28 cellular contexts compared by ENCODE assay signal in genomic region chr2:37812414-37812813, GRCh38.
DNase-seq lines count a peak whose midpoint lies in the region; ATAC-seq and TF ChIP-seq lines count a peak whose summit lies in the region.
"Had no signal": no experiment of that assay in that cellular context is flagged by ENCODE, and none has a peak within 500 bp of the region (broad histone marks: within the 10 kb centered on the region; RNA-seq: fewer than 3 reads in every experiment).

No MANE protein-coding gene starts in this region.

- H2AK5ac ChIP-seq in mesenchymal stem cell (ENCODE audit: low read length, severe bottlenecking): no peak overlapping the region

- CTCF ChIA-PET in OCI-LY7 (lab: Charles Lee; ENCODE audit: unreplicated experiment): no interaction called here
- CTCF ChIA-PET in activated CD8-positive, alpha-beta memory T cell treated with anti-CD3 and anti-CD28 coated beads, Interleukin-2, amount 10 ng/mL, durations not matched to agents 7 days and 5 days (lab: Charles Lee): interaction anchor here (1.0 kb wide), 1 partner anchor 65 kb away, joined by 3 read pairs; no protein-coding TSS in a partner anchor
- CTCF ChIA-PET in activated naive CD4-positive, alpha-beta T cell treated with anti-CD3 and anti-CD28 coated beads for 36 hours (lab: Charles Lee): no interaction called here

- H3K18ac ChIP-seq in mesenchymal stem cell (ENCODE audit: low read depth in 1 of 2, low read length in 2 of 2): peak overlapping the region in 1 of 2 experiments; percentile 33

- H2BK120ac ChIP-seq in mesenchymal stem cell (ENCODE audit: low read depth, low read length): peak overlapping the region; percentile 49

- no peak overlapping the region for H3K9ac ChIP-seq in mesenchymal stem cell (ENCODE audit: low read length)

- no peak overlapping the region for H2BK12ac ChIP-seq in mesenchymal stem cell (ENCODE audit: low read length in 2 of 2)

- H3K9me3 Mint-ChIP-seq in activated CD8-positive, alpha-beta memory T cell treated with anti-CD3 and anti-CD28 coated beads, Interleukin-2, amount 10 ng/mL, durations not matched to agents 7 days and 5 days (ENCODE audit: low read depth): peaks cover 3% of the 10 kb centered on the region
- no peaks in the 10 kb centered on the region for H3K9me3 Mint-ChIP-seq in activated naive CD4-positive, alpha-beta T cell treated with anti-CD3 and anti-CD28 coated beads for 36 hours

- peaks cover 2% of the 10 kb centered on the region for H3K36me3 Mint-ChIP-seq in activated CD8-positive, alpha-beta memory T cell treated with anti-CD3 and anti-CD28 coated beads, Interleukin-2, amount 10 ng/mL, durations not matched to agents 7 days and 5 days
- H3K36me3 Mint-ChIP-seq in activated naive CD4-positive, alpha-beta T cell treated with anti-CD3 and anti-CD28 coated beads for 36 hours (ENCODE audit: low read depth): no peaks in the 10 kb centered on the region
- H3K36me3 Mint-ChIP-seq: activated naive CD4-positive, alpha-beta T cell treated with anti-CD3 and anti-CD28 coated beads, Interleukin-2, amount 50 U/mL, for 24 hours; naive thymus-derived CD4-positive, alpha-beta T cell had no signal

- no peaks in the 10 kb centered on the region for H4K20me1 ChIP-seq in OCI-LY7 (ENCODE audit: insufficient read depth, low read length)

- no peaks in the 10 kb centered on the region for H3K79me2 ChIP-seq in OCI-LY7 (ENCODE audit: insufficient read depth, low read depth, low read length)

- H2AFZ ChIP-seq in OCI-LY7 (ENCODE audit: low read length): no peak overlapping the region
- H2AFZ ChIP-seq in mesenchymal stem cell (ENCODE audit: low read depth, low read length): no peak overlapping the region

- H3K27ac Mint-ChIP-seq in activated CD8-positive, alpha-beta memory T cell treated with anti-CD3 and anti-CD28 coated beads, Interleukin-2, amount 10 ng/mL, durations not matched to agents 7 days and 5 days: no peak overlapping the region
- H3K27ac Mint-ChIP-seq in activated naive CD4-positive, alpha-beta T cell treated with anti-CD3 and anti-CD28 coated beads for 36 hours: no peak overlapping the region
- H3K27ac Mint-ChIP-seq: activated CD4-positive, alpha-beta T cell treated with anti-CD3 and anti-CD28 coated beads, Interleukin-2, amount 10 ng/mL, durations not matched to agents 24 days and 14 days; activated naive CD4-positive, alpha-beta T cell treated with anti-CD3 and anti-CD28 coated beads, Interleukin-2, amount 50 U/mL, for 24 hours; activated T-helper 1 cell treated with anti-CD3 and anti-CD28 coated beads, Interleukin-12 subunit alpha, Interleukin-12 subunit beta, Interleukin-2, Interleukin-4 antibody, amounts not matched to agents 30 ng/mL and 10 ng/mL and 1 ng/mL, durations not matched to agents 14 hours and 24 hours and 36 hours; naive thymus-derived CD4-positive, alpha-beta T cell had no signal

- H2BK5ac ChIP-seq in mesenchymal stem cell (ENCODE audit: low read depth, low read length, poor library complexity, severe bottlenecking): no peak overlapping the region

- H3K4ac ChIP-seq in mesenchymal stem cell (ENCODE audit: low read depth in 1 of 2, low read length in 2 of 2): no peak overlapping the region

- no TSS peak for BruUV-seq in OCI-LY7 (replicated peaks; lab: Mats Ljungman, UMichigan)

- intact Hi-C loops in OCI-LY7 (cut with micrococcal nuclease; ENCODE audit: unreplicated experiment): loop anchor here (5.0 kb wide), 1 partner anchor 415 kb away; no protein-coding TSS in a partner anchor
- intact Hi-C loops in activated naive CD4-positive, alpha-beta T cell treated with anti-CD3 and anti-CD28 coated beads for 36 hours (cut with micrococcal nuclease): no loop called here

- no peaks in the 10 kb centered on the region for H3K9me2 ChIP-seq in OCI-LY7 (ENCODE audit: insufficient read depth, low read length)

- ATAC-seq in activated CD8-positive, alpha-beta memory T cell treated with anti-CD3 and anti-CD28 coated beads, Interleukin-2, amount 10 ng/mL, durations not matched to agents 7 days and 5 days: no peak
- ATAC-seq in HG03520 (IDR thresholded peaks at IDR 0.05; ENCODE audit: unreplicated experiment): no peak
- ATAC-seq: esophagus mucosa; naive thymus-derived CD4-positive, alpha-beta T cell; stimulated activated naive CD8-positive, alpha-beta T cell treated with anti-CD3 and anti-CD28 coated beads, Interleukin-15, Interleukin-2, amounts not matched to agents 100 U/mL and 50 U/mL, for 24 hours had no signal

- DNase-seq in GM03348 (ENCODE audit: low spot score) (peak; percentile 30), OCI-LY7 (ENCODE audit: low spot score) (peak; percentile 10), choroid plexus epithelial cell (ENCODE audit: low read depth) (peak; percentile 41), mesenchymal stem cell (no peak)
- no peak for DNase-seq in activated CD8-positive, alpha-beta memory T cell treated with anti-CD3 and anti-CD28 coated beads, Interleukin-2, amount 10 ng/mL, durations not matched to agents 7 days and 5 days
- no peak for DNase-seq in activated naive CD4-positive, alpha-beta T cell treated with anti-CD3 and anti-CD28 coated beads for 36 hours
- DNase-seq: activated CD4-positive, alpha-beta T cell treated with anti-CD3 and anti-CD28 coated beads, Interleukin-2, amount 10 ng/mL, durations not matched to agents 24 days and 14 days; COR-L47; DMS79 treated with DMSO at 0.1 percent for 48 hours; effector CD8-positive, alpha-beta T cell; KG1; left cardiac atrium; mesendoderm; MV-4-11; naive thymus-derived CD4-positive, alpha-beta T cell; NCI-H1694 treated with DMSO at 0.1 percent for 48 hours; NCI-H526 treated with DMSO at 0.1 percent for 48 hours; occipital lobe; SIG-M5; stimulated activated CD4-positive, alpha-beta T cell treated with anti-CD3 and anti-CD28 coated beads, Interleukin-4, amount 100 ng/mL, for 1 hour; stimulated activated naive CD8-positive, alpha-beta T cell treated with anti-CD3 and anti-CD28 coated beads, Interleukin-15, Interleukin-2, amounts not matched to agents 100 U/mL and 50 U/mL, for 24 hours; T-helper 1 cell; tibial artery had no signal

- H3K27ac ChIP-seq in OCI-LY7 (ENCODE audit: low read depth, low read length, poor library complexity, severe bottlenecking) (no peak overlapping the region), mesenchymal stem cell (ENCODE audit: low read length, poor library complexity, severe bottlenecking) (no peak overlapping the region)
- H3K27ac ChIP-seq: tibial artery had no signal

- H3K4me1 Mint-ChIP-seq in activated CD8-positive, alpha-beta memory T cell treated with anti-CD3 and anti-CD28 coated beads, Interleukin-2, amount 10 ng/mL, durations not matched to agents 7 days and 5 days: no peaks in the 10 kb centered on the region
- peaks cover 6% of the 10 kb centered on the region for H3K4me1 Mint-ChIP-seq in activated naive CD4-positive, alpha-beta T cell treated with anti-CD3 and anti-CD28 coated beads for 36 hours (ENCODE audit: low read depth)

- H3K9me3 ChIP-seq in OCI-LY7 (ENCODE audit: low read length) (no peaks in the 10 kb centered on the region), mesenchymal stem cell (ENCODE audit: control insufficient read depth, low read length) (no peaks in the 10 kb centered on the region)
- H3K9me3 ChIP-seq: tibial artery had no signal

- no peaks in the 10 kb centered on the region for H3K27me3 ChIP-seq in mesenchymal stem cell (ENCODE audit: control insufficient read depth in 1 of 2, insufficient read depth in 1 of 2, low read length in 2 of 2)
- H3K27me3 ChIP-seq: tibial artery had no signal

- no peak overlapping the region for H3K14ac ChIP-seq in mesenchymal stem cell (ENCODE audit: low read length in 2 of 2)

- H3K4me3 ChIP-seq in OCI-LY7 (ENCODE audit: low read depth, low read length, poor library complexity, severe bottlenecking) (no peak overlapping the region), choroid plexus epithelial cell (ENCODE audit: low read depth, low read length) (no peak overlapping the region), mesenchymal stem cell (ENCODE audit: insufficient read depth in 1 of 2, low read depth in 1 of 2, low read length in 2 of 2) (no peak overlapping the region)
- H3K4me3 ChIP-seq: smooth muscle cell, tibial artery had no signal

- H3K27me3 Mint-ChIP-seq in activated CD8-positive, alpha-beta memory T cell treated with anti-CD3 and anti-CD28 coated beads, Interleukin-2, amount 10 ng/mL, durations not matched to agents 7 days and 5 days: no peaks in the 10 kb centered on the region
- H3K27me3 Mint-ChIP-seq in activated naive CD4-positive, alpha-beta T cell treated with anti-CD3 and anti-CD28 coated beads for 36 hours (ENCODE audit: low read depth): peaks cover 2% of the 10 kb centered on the region
- H3K27me3 Mint-ChIP-seq: activated CD4-positive, alpha-beta T cell treated with anti-CD3 and anti-CD28 coated beads, Interleukin-2, amount 10 ng/mL, durations not matched to agents 24 days and 14 days; activated naive CD4-positive, alpha-beta T cell treated with anti-CD3 and anti-CD28 coated beads, Interleukin-2, amount 50 U/mL, for 24 hours had no signal

- no peak overlapping the region for H4K8ac ChIP-seq in mesenchymal stem cell (ENCODE audit: low read length)

- H2BK15ac ChIP-seq in mesenchymal stem cell (ENCODE audit: low read depth, poor library complexity, severe bottlenecking): no peak overlapping the region

- H3K79me1 ChIP-seq in mesenchymal stem cell (replicated peaks; ENCODE audit: low read length, poor library complexity, severe bottlenecking): no peaks in the 10 kb centered on the region

- H3K4me2 ChIP-seq in OCI-LY7 (ENCODE audit: low read length): no peak overlapping the region
- no peak overlapping the region for H3K4me2 ChIP-seq in mesenchymal stem cell (ENCODE audit: low read length, poor library complexity, severe bottlenecking)
- H3K4me2 ChIP-seq: smooth muscle cell had no signal

- no peaks in the 10 kb centered on the region for H3K4me1 ChIP-seq in OCI-LY7 (ENCODE audit: insufficient read depth, low read length, poor library complexity, severe bottlenecking)
- H3K4me1 ChIP-seq in mesenchymal stem cell (ENCODE audit: control insufficient read depth, insufficient read depth, low read depth, low read length): peaks cover 3% of the 10 kb centered on the region

- H3K36me3 ChIP-seq in OCI-LY7 (ENCODE audit: insufficient read depth, low read length) (no peaks in the 10 kb centered on the region), mesenchymal stem cell (ENCODE audit: control insufficient read depth in 1 of 2, insufficient read depth in 2 of 2, low read depth in 1 of 2, low read length in 2 of 2) (no peaks in the 10 kb centered on the region)
- H3K36me3 ChIP-seq: tibial artery had no signal

- H3K23ac ChIP-seq in mesenchymal stem cell (ENCODE audit: low read length in 2 of 2): no peak overlapping the region

- no peak overlapping the region for H4K91ac ChIP-seq in mesenchymal stem cell (ENCODE audit: low read length)

- no peak overlapping the region for H3K4me3 Mint-ChIP-seq in activated CD8-positive, alpha-beta memory T cell treated with anti-CD3 and anti-CD28 coated beads, Interleukin-2, amount 10 ng/mL, durations not matched to agents 7 days and 5 days
- no peak overlapping the region for H3K4me3 Mint-ChIP-seq in activated naive CD4-positive, alpha-beta T cell treated with anti-CD3 and anti-CD28 coated beads for 36 hours
- H3K4me3 Mint-ChIP-seq: activated CD4-positive, alpha-beta T cell treated with anti-CD3 and anti-CD28 coated beads, Interleukin-2, amount 10 ng/mL, durations not matched to agents 24 days and 14 days; activated naive CD4-positive, alpha-beta T cell treated with anti-CD3 and anti-CD28 coated beads, Interleukin-2, amount 50 U/mL, for 24 hours; activated T-helper 1 cell treated with anti-CD3 and anti-CD28 coated beads, Interleukin-12 subunit alpha, Interleukin-12 subunit beta, Interleukin-2, Interleukin-4 antibody, amounts not matched to agents 30 ng/mL and 10 ng/mL and 1 ng/mL, durations not matched to agents 14 hours and 24 hours and 36 hours; naive thymus-derived CD4-positive, alpha-beta T cell had no signal

- POLR2A ChIA-PET in OCI-LY7 (lab: Charles Lee): interaction anchor here (0.6 kb wide), 1 partner anchor 657 kb away, joined by 3 read pairs; no protein-coding TSS in a partner anchor

- TF ChIP-seq CTCF in OCI-LY7 (conservative IDR thresholded peaks at IDR 0.05; ENCODE audit: low read length): peak; percentile 49; the same call in 1 of the 2 replicates
- TF ChIP-seq CTCF in choroid plexus epithelial cell (conservative IDR thresholded peaks at IDR 0.05; ENCODE audit: low read depth, low read length): peak; percentile 52

- WGBS in mesenchymal stem cell: 94% methylated on average over 1 of the region's 1 CpG

Comparison
In these comparisons a context has a peak if more than half of its experiments do, and no peak if none do; other contexts are left out.
1. DNase-seq: peak in GM03348 (single experiment), OCI-LY7 (single experiment) and choroid plexus epithelial cell (single experiment); none in mesenchymal stem cell (single experiment), activated CD8-positive, alpha-beta memory T cell treated with anti-CD3 and anti-CD28 coated beads, Interleukin-2, amount 10 ng/mL, durations not matched to agents 7 days and 5 days (single experiment) and activated naive CD4-positive, alpha-beta T cell treated with anti-CD3 and anti-CD28 coated beads for 36 hours (single experiment).